In genomic region chr16:83826146-83826913, GRCh38 we compare ENCODE assay signal across 8 cellular contexts. TPM values are rescaled to one million over a fixed set of nuclear protein-coding genes. Genes with fewer than 3 reads are reported as not detected.
DNase-seq lines count a peak whose midpoint lies in the region; ATAC-seq lines count a peak whose summit lies in the region.

No MANE protein-coding gene starts in this region.

- no peak overlapping the region for H3K4me3 Mint-ChIP-seq in central memory CD8-positive, alpha-beta T cell

- peak; percentile 89 for DNase-seq in ELF-1 (ENCODE audit: low read depth, low spot score)
- peak; percentile 77 for DNase-seq in HCEC 1CT
- peak; percentile 50 for DNase-seq in NCI-H2107 treated with DMSO at 0.1 percent for 48 hours (lab: John Stamatoyannopoulos, UW; ENCODE audit: unreplicated experiment)
- DNase-seq in activated CD4-positive, alpha-beta T cell treated with anti-CD3 and anti-CD28 coated beads for 1 hour = peak; percentile 63
- DNase-seq in central memory CD8-positive, alpha-beta T cell (ENCODE audit: low spot score in 2 of 2) = peak; percentile 65 to 77
- DNase-seq in left colon = peak; percentile 71 to 88
- peak; percentile 58 for DNase-seq in stimulated activated CD4-positive, alpha-beta T cell treated with anti-CD3 and anti-CD28 coated beads, Interleukin-2, amount 100 ng/mL, for 4 hours (ENCODE audit: low read depth)

- H3K9me3 Mint-ChIP-seq in central memory CD8-positive, alpha-beta T cell = no peaks in the 10 kb centered on the region

- H3K27me3 Mint-ChIP-seq in central memory CD8-positive, alpha-beta T cell = peaks cover 17% of the 10 kb centered on the region

- no peak overlapping the region for H3K27ac Mint-ChIP-seq in central memory CD8-positive, alpha-beta T cell (ENCODE audit: low read depth)

- H3K36me3 Mint-ChIP-seq in central memory CD8-positive, alpha-beta T cell (ENCODE audit: insufficient read depth) = no peaks in the 10 kb centered on the region

- ATAC-seq in central memory CD8-positive, alpha-beta T cell (replicated peaks; ENCODE audit: extremely low read depth, poor library complexity, severe bottlenecking) = peak; percentile 80
- ATAC-seq in left colon = peak; percentile 96
- ATAC-seq in GM18519 (IDR thresholded peaks at IDR 0.05; ENCODE audit: low FRiP score, unreplicated experiment) = no peak

- intact Hi-C loops in left colon (cut with DNase I, micrococcal nuclease) = loop anchor here in 1 of 2 donors (10.0 kb wide), 2 partner anchors 78 to 238 kb away; no protein-coding TSS in a partner anchor

- H3K4me1 Mint-ChIP-seq in central memory CD8-positive, alpha-beta T cell = no peaks in the 10 kb centered on the region

RNA-seq across cellular contexts. Expression of gene HSBP1, which starts 18.6 kb away (rescaled TPM):
- 10 to 100 TPM; 91.0 to 91.9 TPM for total RNA-seq in left colon
